Comparison of ENCODE assay signal across 20 cellular contexts in genomic region chr3:189942948-189943347, GRCh38.
A peak's percentile ranks its signal among the peaks of the same experiment; 100 is the strongest.
DNase-seq lines count a peak whose midpoint lies in the region; ATAC-seq, FAIRE-seq and TF ChIP-seq lines count a peak whose summit lies in the region.
"Had no signal": no experiment of that assay in that cellular context is flagged by ENCODE, and none has a peak within 500 bp of the region (broad histone marks: within the 10 kb centered on the region; RNA-seq: fewer than 3 reads in every experiment).

No MANE protein-coding gene starts in this region.

- H3K9me3 ChIP-seq in PC-9 (ENCODE audit: insufficient read depth, low read depth) (peaks cover 64% of the 10 kb centered on the region), esophagus squamous epithelium (no peaks in the 10 kb centered on the region), smooth muscle cell (replicated peaks; ENCODE audit: low read depth) (no peaks in the 10 kb centered on the region)
- H3K9me3 ChIP-seq: BLaER1 had no signal

- peak overlapping the region; percentile 82 for H3K9ac ChIP-seq in smooth muscle cell (ENCODE audit: low read depth)
- H3K9ac ChIP-seq: BLaER1 had no signal

- peaks cover 9% of the 10 kb centered on the region; the same call in 1 of the 2 replicates for H3K36me3 ChIP-seq in PC-9 (ENCODE audit: low read depth)
- no peaks in the 10 kb centered on the region for H3K36me3 ChIP-seq in esophagus squamous epithelium
- H3K36me3 ChIP-seq in smooth muscle cell (ENCODE audit: low read depth), result no peaks in the 10 kb centered on the region
- H3K36me3 ChIP-seq: BLaER1 had no signal

- peaks cover 39% of the 10 kb centered on the region for H3F3A ChIP-seq in PC-9 (ENCODE audit: insufficient read depth, low read depth)
- no peaks in the 10 kb centered on the region for H3F3A ChIP-seq in smooth muscle cell (ENCODE audit: low read depth)

- FAIRE-seq in GM12892 (lab: Jason Lieb, UNC), result peak; percentile 27
- FAIRE-seq: GM12891 had no signal

- no peak overlapping the region for H2AFZ ChIP-seq in PC-9
- H2AFZ ChIP-seq in smooth muscle cell (ENCODE audit: low read depth), result peak overlapping the region; percentile 59

- no peak overlapping the region for H3K27ac Mint-ChIP-seq in activated CD4-positive, alpha-beta memory T cell treated with anti-CD3 and anti-CD28 coated beads, Interleukin-2, amount 10 ng/mL, durations not matched to agents 7 days and 5 days
- H3K27ac Mint-ChIP-seq: CD4-positive, alpha-beta memory T cell; H9 had no signal

- H3K27ac ChIP-seq in PC-9, result peak overlapping the region; percentile 93
- peak overlapping the region; percentile 81 to 93 (median 89) for H3K27ac ChIP-seq in esophagus squamous epithelium
- peak overlapping the region; percentile 95 for H3K27ac ChIP-seq in smooth muscle cell (ENCODE audit: low read depth)
- H3K27ac ChIP-seq: BLaER1 had no signal

- H3K36me3 Mint-ChIP-seq in activated CD4-positive, alpha-beta memory T cell treated with anti-CD3 and anti-CD28 coated beads, Interleukin-2, amount 10 ng/mL, durations not matched to agents 7 days and 5 days (ENCODE audit: low read depth), result no peaks in the 10 kb centered on the region
- H3K36me3 Mint-ChIP-seq: CD4-positive, alpha-beta memory T cell had no signal

- H3K4me3 Mint-ChIP-seq in activated CD4-positive, alpha-beta memory T cell treated with anti-CD3 and anti-CD28 coated beads, Interleukin-2, amount 10 ng/mL, durations not matched to agents 7 days and 5 days, result no peak overlapping the region
- H3K4me3 Mint-ChIP-seq: CD4-positive, alpha-beta memory T cell; H9 had no signal

- ATAC-seq in HG02623 (IDR thresholded peaks at IDR 0.05; ENCODE audit: unreplicated experiment), result no peak
- ATAC-seq: SK-N-SH treated with all-trans-retinoic acid at 6 μM for 48 hours had no signal

- H3K9me3 Mint-ChIP-seq in activated CD4-positive, alpha-beta memory T cell treated with anti-CD3 and anti-CD28 coated beads, Interleukin-2, amount 10 ng/mL, durations not matched to agents 7 days and 5 days, result no peaks in the 10 kb centered on the region
- H3K9me3 Mint-ChIP-seq: CD4-positive, alpha-beta memory T cell; H9 had no signal

- H3K4me3 ChIP-seq in PC-9 (no peak overlapping the region), esophagus squamous epithelium (no peak overlapping the region), smooth muscle cell (no peak overlapping the region)
- H3K4me3 ChIP-seq: BLaER1 had no signal

- no peaks in the 10 kb centered on the region for H3K27me3 Mint-ChIP-seq in activated CD4-positive, alpha-beta memory T cell treated with anti-CD3 and anti-CD28 coated beads, Interleukin-2, amount 10 ng/mL, durations not matched to agents 7 days and 5 days
- H3K27me3 Mint-ChIP-seq: CD4-positive, alpha-beta memory T cell had no signal

- DNase-seq in GM12892 (ENCODE audit: insufficient read length) (no peak), PC-9 (no peak), esophagus squamous epithelium (lab: John Stamatoyannopoulos, UW) (no peak), smooth muscle cell (lab: John Stamatoyannopoulos, UW; ENCODE audit: unreplicated experiment) (no peak), GOT3 (lab: John Stamatoyannopoulos, UW) (no peak), posterior vena cava (ENCODE audit: low spot score) (no peak)
- DNase-seq in activated CD4-positive, alpha-beta memory T cell treated with anti-CD3 and anti-CD28 coated beads, Interleukin-2, amount 10 ng/mL, durations not matched to agents 7 days and 5 days, result no peak
- DNase-seq: CD4-positive, alpha-beta memory T cell; DMS53; H9; NCI-H1092 treated with DMSO at 0.1 percent for 48 hours; NCI-H1694; NCI-H2081 treated with DMSO at 0.1 percent for 48 hours; NCI-H748 treated with DMSO at 0.1 percent for 48 hours; NK-92 treated with Interleukin-12 subunit alpha and Interleukin-12 subunit beta, amount 100 ng/mL, for 24 hours; SHP77 had no signal

- no TSS peak for BruUV-seq in PC-9 (replicated peaks; lab: Mats Ljungman, UMichigan)

- 50 to 80% methylated on average over 1 to 3 of the region's 3 CpGs for WGBS in esophagus squamous epithelium, 2 donors
- WGBS in smooth muscle cell (ENCODE audit: low lambda C conversion rate), result 75% methylated on average over 3 of the region's 3 CpGs

- intact Hi-C loops in PC-9 (cut with micrococcal nuclease; ENCODE audit: unreplicated experiment) (loop anchor here (10.0 kb wide), 1 partner anchor 988 kb away; no protein-coding TSS in a partner anchor), esophagus squamous epithelium (cut with DNase I) (loop anchor here (10.0 kb wide), 1 partner anchor 148 kb away; no protein-coding TSS in a partner anchor), posterior vena cava (cut with DNase I) (no loop called here)

- H4K20me1 ChIP-seq in PC-9 (ENCODE audit: insufficient read depth) (no peaks in the 10 kb centered on the region), smooth muscle cell (ENCODE audit: low read depth) (no peaks in the 10 kb centered on the region)
- H4K20me1 ChIP-seq: BLaER1 had no signal

- POLR2A ChIA-PET in PC-9 (lab: Charles Lee; ENCODE audit: unreplicated experiment), result no interaction called here
- POLR2A ChIA-PET in activated CD4-positive, alpha-beta memory T cell treated with anti-CD3 and anti-CD28 coated beads, Interleukin-2, amount 10 ng/mL, durations not matched to agents 7 days and 5 days (lab: Charles Lee), result no interaction called here

- TF ChIP-seq POLR2A in GM12892 (IDR thresholded peaks at IDR 0.05; ENCODE audit: low read depth, low read length) (no peak), esophagus squamous epithelium (IDR thresholded peaks at IDR 0.05) (no peak)

- H3K27me3 ChIP-seq in PC-9 (ENCODE audit: insufficient read depth, low read depth), result no peaks in the 10 kb centered on the region
- no peaks in the 10 kb centered on the region for H3K27me3 ChIP-seq in esophagus squamous epithelium
- no peaks in the 10 kb centered on the region for H3K27me3 ChIP-seq in smooth muscle cell (ENCODE audit: low read depth)
- H3K27me3 ChIP-seq: BLaER1 had no signal

- CTCF ChIA-PET in PC-9 (lab: Charles Lee), result no interaction called here
- CTCF ChIA-PET in activated CD4-positive, alpha-beta memory T cell treated with anti-CD3 and anti-CD28 coated beads, Interleukin-2, amount 10 ng/mL, durations not matched to agents 7 days and 5 days (lab: Charles Lee), result interaction anchor here (1.2 kb wide), 1 partner anchor 18 kb away, joined by 3 read pairs; no protein-coding TSS in a partner anchor

- H3K4me1 ChIP-seq in PC-9 (replicated peaks; ENCODE audit: insufficient read depth) (peaks cover 68% of the 10 kb centered on the region), esophagus squamous epithelium (peaks cover 18 to 72% (median 19%) of the 10 kb centered on the region in 3 donors), smooth muscle cell (ENCODE audit: low read depth) (peaks cover 6% of the 10 kb centered on the region)
- H3K4me1 ChIP-seq: BLaER1 had no signal

- H3K4me2 ChIP-seq in PC-9 (no peak overlapping the region), smooth muscle cell (no peak overlapping the region)
- H3K4me2 ChIP-seq: BLaER1 had no signal

- no peaks in the 10 kb centered on the region for H3K79me2 ChIP-seq in PC-9 (ENCODE audit: low read depth)
- H3K79me2 ChIP-seq in smooth muscle cell (ENCODE audit: low read depth), result no peaks in the 10 kb centered on the region

- H3K4me1 Mint-ChIP-seq in activated CD4-positive, alpha-beta memory T cell treated with anti-CD3 and anti-CD28 coated beads, Interleukin-2, amount 10 ng/mL, durations not matched to agents 7 days and 5 days, result no peaks in the 10 kb centered on the region
- H3K4me1 Mint-ChIP-seq: CD4-positive, alpha-beta memory T cell; H9 had no signal

- TF ChIP-seq CTCF in PC-9 (conservative IDR thresholded peaks at IDR 0.05) (no peak), esophagus squamous epithelium (IDR thresholded peaks at IDR 0.05) (no peak), smooth muscle cell (IDR thresholded peaks at IDR 0.05; ENCODE audit: borderline replicate concordance, insufficient read depth, poor library complexity, severe bottlenecking) (no peak)

- no peaks in the 10 kb centered on the region for H3K9me2 ChIP-seq in PC-9 (ENCODE audit: insufficient read depth)

Comparison
In these comparisons a context has a peak if more than half of its experiments do, and no peak if none do; other contexts are left out.
1. intact Hi-C loops: an anchor here in PC-9 (10.0 kb wide) and esophagus squamous epithelium (10.0 kb wide); none called in posterior vena cava.